ENCODE assay signal across 1 cellular context in the genomic region with DNA sequence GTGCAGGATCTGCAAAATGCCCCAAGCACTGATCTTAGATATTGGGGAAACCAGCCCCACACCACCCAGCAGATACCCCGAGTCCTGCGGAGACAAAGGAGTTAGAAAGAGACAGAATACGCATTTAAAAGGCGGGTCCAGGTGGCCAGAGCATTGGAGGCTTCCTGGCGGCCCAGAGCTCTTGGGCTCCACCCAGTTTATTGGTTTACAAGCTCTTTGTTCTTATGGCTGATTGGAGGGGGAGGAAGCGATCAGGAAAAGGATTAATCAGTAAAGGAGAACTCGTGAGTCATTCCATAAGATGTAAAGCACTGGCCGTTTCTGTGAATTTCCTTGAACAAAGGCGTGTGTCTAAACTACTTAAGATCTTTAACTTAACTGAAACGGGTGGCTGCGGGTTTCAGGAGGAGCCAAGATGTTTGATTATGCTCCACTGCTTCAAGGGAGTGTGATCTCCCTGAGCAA.
A peak's percentile ranks its signal among the peaks of the same experiment; 100 is the strongest.
TF ChIP-seq lines count a peak whose summit lies in the region.

No MANE protein-coding gene starts in this region.

TF ChIP-seq in H1, 55 proteins besides CTCF, POLR2A, EP300 and RAD21:
- no peak for TF ChIP-seq KDM4A (IDR thresholded peaks at IDR 0.05; ENCODE audit: low read depth, low read length, severe bottlenecking)
- no peak for TF ChIP-seq CBX8 (IDR thresholded peaks at IDR 0.05; ENCODE audit: borderline replicate concordance, low read depth, low read length)
- TF ChIP-seq TBP (IDR thresholded peaks at IDR 0.05; ENCODE audit: low read depth, low read length) = 0 out of 2 replicates have a peak, but pooled peaks have one; percentile 47
- TF ChIP-seq RBBP5 (IDR thresholded peaks at IDR 0.05; ENCODE audit: borderline replicate concordance, low read depth, low read length) = no peak
- TF ChIP-seq TAF1 (IDR thresholded peaks at IDR 0.05; ENCODE audit: low read depth, low read length) = peak; percentile 47; the same call in 1 of the 2 replicates
